ENCODE assay signal across 14 cellular contexts in the genomic region with DNA sequence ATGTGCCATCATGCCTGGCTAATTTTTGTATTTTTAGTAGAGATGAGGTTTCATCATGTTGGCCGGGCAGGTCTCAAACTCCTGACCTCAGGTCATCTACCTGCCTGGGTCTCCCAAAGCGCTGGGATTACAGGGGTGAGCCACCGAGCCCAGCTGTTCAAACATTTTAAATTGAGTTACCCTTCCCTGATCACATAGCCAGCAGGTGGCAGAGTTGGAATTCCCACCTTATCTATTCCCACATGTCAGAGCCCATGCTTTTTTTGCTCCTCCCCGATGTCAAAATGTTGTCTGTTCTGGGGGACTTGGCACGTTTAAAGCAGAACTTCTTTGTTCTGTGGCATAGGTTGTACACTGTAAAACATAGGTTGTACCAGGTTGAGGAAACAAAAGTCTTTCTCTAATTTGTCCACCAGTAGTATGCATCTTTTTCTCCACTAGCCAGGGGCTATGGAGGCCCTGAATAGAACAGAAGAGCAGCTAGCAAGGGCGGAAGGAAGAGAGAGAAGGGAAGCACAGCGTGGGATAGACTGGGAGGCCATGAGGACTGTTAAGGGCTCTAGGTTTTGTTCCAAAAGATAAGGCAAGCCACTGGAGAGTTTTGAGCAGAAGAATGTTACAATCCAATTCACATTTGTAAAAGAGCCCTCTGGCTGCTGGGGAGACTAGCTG. TPM values are rescaled to one million over a fixed set of nuclear protein-coding genes. Genes with fewer than 3 reads are reported as not detected.
DNase-seq lines count a peak whose midpoint lies in the region; ATAC-seq and TF ChIP-seq lines count a peak whose summit lies in the region.
"Had no signal": no experiment of that assay in that cellular context is flagged by ENCODE, and none has a peak within 500 bp of the region (broad histone marks: within the 10 kb centered on the region; RNA-seq: fewer than 3 reads in every experiment).

No MANE protein-coding gene starts in this region.

- no peak for ATAC-seq in GM21723 (IDR thresholded peaks at IDR 0.05; ENCODE audit: unreplicated experiment)

- H3K27me3 ChIP-seq in osteoblast (ENCODE audit: insufficient read depth, low read length): peaks cover 31% of the 10 kb centered on the region

- H3K36me3 ChIP-seq in osteoblast (ENCODE audit: insufficient read depth, low read length): no peaks in the 10 kb centered on the region
- H3K36me3 ChIP-seq: sigmoid colon had no signal

- peaks cover 5% of the 10 kb centered on the region for H3K9me3 ChIP-seq in osteoblast (ENCODE audit: low read depth, low read length)

- no peak overlapping the region for H3K27ac ChIP-seq in osteoblast (ENCODE audit: low read depth, low read length)
- H3K27ac ChIP-seq: 22Rv1, sigmoid colon had no signal

- H3K4me2 ChIP-seq in osteoblast (ENCODE audit: insufficient read depth, low read length): no peak overlapping the region

- H3K79me2 ChIP-seq in osteoblast (ENCODE audit: insufficient read depth, low read length): no peaks in the 10 kb centered on the region

- H2AFZ ChIP-seq in osteoblast (ENCODE audit: low read length): no peak overlapping the region

- TF ChIP-seq CTCF in fibroblast of pulmonary artery (IDR thresholded peaks at IDR 0.05; ENCODE audit: low read length, missing control alignments) (peak; percentile 28), osteoblast (IDR thresholded peaks at IDR 0.05; ENCODE audit: extremely low read depth, low read depth, low read length) (peak; percentile 37)

- H3K4me1 ChIP-seq in osteoblast (ENCODE audit: insufficient read depth, low read length): no peaks in the 10 kb centered on the region

- DNase-seq in DMS 273 (lab: John Stamatoyannopoulos, UW; ENCODE audit: unreplicated experiment) (peak; percentile 59), DMS 273 treated with DMSO at 0.1 percent for 48 hours (lab: John Stamatoyannopoulos, UW) (no peak), RKO (ENCODE audit: low spot score) (peak; percentile 42), fibroblast of pulmonary artery (ENCODE audit: low read depth) (peak; percentile 39), osteoblast (ENCODE audit: insufficient read length, low spot score, missing footprints) (peak; percentile 86), foreskin melanocyte (no peak)
- no peak for DNase-seq in activated CD4-positive, alpha-beta T cell treated with anti-CD3 and anti-CD28 coated beads, Interleukin-2, amount 50 U/mL, for 48 hours
- DNase-seq: cerebellar nuclear complex, SIG-M5, sigmoid colon had no signal

- no peak overlapping the region for H3K4me3 ChIP-seq in fibroblast of pulmonary artery (replicated peaks; ENCODE audit: low read depth, low read length)
- no peak overlapping the region for H3K4me3 ChIP-seq in osteoblast (ENCODE audit: insufficient read depth, low read length)
- H3K4me3 ChIP-seq: sigmoid colon had no signal

- no peaks in the 10 kb centered on the region for H4K20me1 ChIP-seq in osteoblast (ENCODE audit: insufficient read depth, low read length)

RNA-seq across cellular contexts. Expression of gene LBP, which starts 7.3 kb away (rescaled TPM):
- total RNA-seq in osteoblast: 1.8 and 2.9 TPM in 2 replicates
- total RNA-seq: activated CD8-positive, alpha-beta memory T cell treated with anti-CD3 and anti-CD28 coated beads for 36 hours; LHCN-M2 had no signal

RNA-seq across cellular contexts. Expression of gene BPI, which starts 35.0 kb away (rescaled TPM):
- under 0.01 TPM in 1 of 2 replicates, not detected in the other for total RNA-seq in osteoblast
- total RNA-seq: activated CD8-positive, alpha-beta memory T cell treated with anti-CD3 and anti-CD28 coated beads for 36 hours; LHCN-M2 had no signal

Comparison
In these comparisons a context has a peak if more than half of its experiments do, and no peak if none do; other contexts are left out.
1. DNase-seq: peak in DMS 273 (single experiment), RKO (single experiment), fibroblast of pulmonary artery (single experiment) and osteoblast (single experiment); none in DMS 273 treated with DMSO at 0.1 percent for 48 hours (single experiment), foreskin melanocyte (single experiment) and activated CD4-positive, alpha-beta T cell treated with anti-CD3 and anti-CD28 coated beads, Interleukin-2, amount 50 U/mL, for 48 hours (0 of 2).